In the genomic region with DNA sequence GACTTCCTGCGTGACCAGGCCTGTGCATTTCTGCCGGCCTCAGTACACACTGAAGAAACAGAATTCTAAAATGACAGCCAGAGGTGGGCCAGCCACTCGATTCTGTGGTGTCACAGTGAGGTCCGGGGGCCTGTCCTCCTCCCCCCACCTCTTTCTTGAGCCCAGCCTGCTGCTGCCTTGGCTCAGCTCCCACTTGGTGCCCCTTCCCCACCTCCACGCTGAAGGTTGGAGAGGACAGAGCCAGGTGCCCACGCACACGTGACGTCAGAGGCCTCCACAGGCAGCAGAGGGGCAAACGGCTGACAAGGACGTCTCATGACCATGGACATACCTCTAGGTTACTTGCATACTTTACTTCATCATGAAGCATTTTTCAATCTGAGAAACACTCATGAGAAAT, we compare ENCODE assay signal across 20 cellular contexts.
"Had no signal": no experiment of that assay in that cellular context is flagged by ENCODE, and none has a peak within 500 bp of the region (broad histone marks: within the 10 kb centered on the region; RNA-seq: fewer than 3 reads in every experiment).

No MANE protein-coding gene starts in this region.

- FAIRE-seq: islet of Langerhans had no signal

- H3K9me3 ChIP-seq: gastrocnemius medialis, lower lobe of right lung, thoracic aorta, transverse colon had no signal

- H3K4me3 Mint-ChIP-seq: memory B cell; nephron progenitor cell; stimulated activated naive B cell treated with anti-CD40 and anti-IgM and Interleukin-4, amounts not matched to agents 10 μg/mL and 1 μg/mL and 100 μg/mL, for 72 hours; stimulated activated naive CD8-positive, alpha-beta T cell treated with anti-CD3 and anti-CD28 coated beads, Interleukin-15, amount 100 ng/mL, for 72 hours had no signal

- DNase-seq: effector memory CD4-positive, alpha-beta T cell; gastrocnemius medialis; heart right ventricle; hypothalamus; lower lobe of right lung; midbrain; nephron progenitor cell; right cardiac atrium; stimulated activated CD4-positive, alpha-beta T cell treated with anti-CD3 and anti-CD28 coated beads, Interleukin-2, amount 100 ng/mL, for 24 hours; stimulated activated CD4-positive, alpha-beta T cell treated with anti-CD3 and anti-CD28 coated beads, Interleukin-4, amount 100 ng/mL, for 4 hours; stimulated activated naive B cell treated with anti-CD40 and anti-IgM and Interleukin-4, amounts not matched to agents 10 μg/mL and 1 μg/mL and 100 μg/mL, for 72 hours; stimulated activated naive CD8-positive, alpha-beta T cell treated with anti-CD3 and anti-CD28 coated beads, Interleukin-15, amount 100 ng/mL, for 72 hours; substantia nigra; transverse colon had no signal

- H3K27ac Mint-ChIP-seq: memory B cell; nephron progenitor cell; stimulated activated naive B cell treated with anti-CD40 and anti-IgM and Interleukin-4, amounts not matched to agents 10 μg/mL and 1 μg/mL and 100 μg/mL, for 72 hours had no signal

- H3K27ac ChIP-seq: epithelial cell of prostate, esophagus muscularis mucosa, gastrocnemius medialis, heart right ventricle, left lung, lower lobe of right lung, thoracic aorta, transverse colon had no signal

- H3K36me3 ChIP-seq: esophagus muscularis mucosa, gastrocnemius medialis, heart right ventricle, left lung, lower lobe of right lung, thoracic aorta, transverse colon had no signal

- H3K27me3 Mint-ChIP-seq: stimulated activated naive CD8-positive, alpha-beta T cell treated with anti-CD3 and anti-CD28 coated beads, Interleukin-15, amount 100 ng/mL, for 72 hours had no signal

- H3K4me1 ChIP-seq: esophagus muscularis mucosa, gastrocnemius medialis, heart right ventricle, left lung, lower lobe of right lung, transverse colon had no signal

- H3K36me3 Mint-ChIP-seq: memory B cell had no signal

- H3K4me3 ChIP-seq: esophagus muscularis mucosa, gastrocnemius medialis, heart right ventricle, left lung, lower lobe of right lung, thoracic aorta, transverse colon had no signal

- ATAC-seq: gastrocnemius medialis; heart right ventricle; left lung; lower lobe of right lung; right cardiac atrium; stimulated activated naive B cell treated with anti-CD40 and anti-IgM and Interleukin-4, amounts not matched to agents 10 μg/mL and 1 μg/mL and 100 μg/mL, for 72 hours; stimulated activated naive CD8-positive, alpha-beta T cell treated with anti-CD3 and anti-CD28 coated beads, Interleukin-15, amount 100 ng/mL, for 72 hours had no signal

- H3K4me1 Mint-ChIP-seq: memory B cell; stimulated activated naive B cell treated with anti-CD40 and anti-IgM and Interleukin-4, amounts not matched to agents 10 μg/mL and 1 μg/mL and 100 μg/mL, for 72 hours; stimulated activated naive CD8-positive, alpha-beta T cell treated with anti-CD3 and anti-CD28 coated beads, Interleukin-15, amount 100 ng/mL, for 72 hours had no signal

- H3K27me3 ChIP-seq: gastrocnemius medialis, left lung, transverse colon had no signal
